In the genomic region with DNA sequence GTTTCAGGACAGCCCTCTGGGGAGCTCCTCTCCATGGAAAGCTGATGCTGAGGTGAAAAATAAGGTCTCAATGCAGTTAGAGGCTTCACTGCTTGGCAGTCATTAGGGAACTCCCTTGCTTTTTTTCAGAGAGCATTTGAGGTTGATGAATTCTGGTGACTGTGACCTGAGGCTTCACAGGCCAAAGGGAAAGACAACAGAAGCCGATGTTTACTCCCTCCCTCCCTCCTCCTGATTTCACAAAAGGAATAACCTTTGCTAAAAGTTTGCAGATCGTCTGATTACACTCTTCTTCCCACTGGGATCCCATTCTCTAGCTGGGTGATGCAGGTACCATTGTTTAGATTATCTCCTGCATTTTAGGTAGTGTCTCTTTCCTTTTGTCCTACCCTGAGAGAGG, we compare ENCODE assay signal across 24 cellular contexts.
"Had no signal": no experiment of that assay in that cellular context is flagged by ENCODE, and none has a peak within 500 bp of the region (broad histone marks: within the 10 kb centered on the region; RNA-seq: fewer than 3 reads in every experiment).

No MANE protein-coding gene starts in this region.

- H3K27me3 Mint-ChIP-seq: activated CD4-positive, alpha-beta T cell treated with anti-CD3 and anti-CD28 coated beads for 36 hours; activated CD8-positive, alpha-beta T cell treated with anti-CD3 and anti-CD28 coated beads for 36 hours; activated naive CD8-positive, alpha-beta T cell treated with anti-CD3 and anti-CD28 coated beads, Interleukin-2, amount 10 ng/mL, durations not matched to agents 7 days and 5 days had no signal

- H3K4me1 Mint-ChIP-seq: activated CD4-positive, alpha-beta T cell treated with anti-CD3 and anti-CD28 coated beads for 36 hours; activated naive CD8-positive, alpha-beta T cell treated with anti-CD3 and anti-CD28 coated beads, Interleukin-2, amount 10 ng/mL, durations not matched to agents 7 days and 5 days had no signal

- H3K4me3 ChIP-seq: adrenal gland had no signal

- H3K27ac ChIP-seq: adrenal gland, VCaP had no signal

- H3K36me3 ChIP-seq: adrenal gland had no signal

- H3K9me3 Mint-ChIP-seq: activated naive CD8-positive, alpha-beta T cell treated with anti-CD3 and anti-CD28 coated beads, Interleukin-2, amount 10 ng/mL, durations not matched to agents 7 days and 5 days had no signal

- H3K27ac Mint-ChIP-seq: activated CD4-positive, alpha-beta T cell treated with anti-CD3 and anti-CD28 coated beads for 36 hours; activated CD8-positive, alpha-beta T cell treated with anti-CD3 and anti-CD28 coated beads for 36 hours; activated naive CD8-positive, alpha-beta T cell treated with anti-CD3 and anti-CD28 coated beads, Interleukin-2, amount 10 ng/mL, durations not matched to agents 7 days and 5 days had no signal

- DNase-seq: activated CD4-positive, alpha-beta T cell treated with anti-CD3 and anti-CD28 coated beads for 36 hours; activated CD8-positive, alpha-beta memory T cell treated with anti-CD3 and anti-CD28 coated beads, Interleukin-2, amount 50 U/mL, for 4 hours; activated CD8-positive, alpha-beta T cell treated with anti-CD3 and anti-CD28 coated beads for 36 hours; activated naive CD4-positive, alpha-beta T cell treated with anti-CD3 and anti-CD28 coated beads, Interleukin-2, amount 50 U/mL, for 16 hours; activated naive CD8-positive, alpha-beta T cell treated with anti-CD3 and anti-CD28 coated beads, Interleukin-2, amount 10 ng/mL, durations not matched to agents 7 days and 5 days; activated T-cell treated with anti-CD3 and anti-CD28 coated beads, Interleukin-2, amount 50 U/mL, for 1 hour; adrenal gland; anterior cingulate cortex; cerebellar nuclear complex; Kasumi-1; KBM-7; NCI-H1105 treated with DMSO at 0.1 percent for 48 hours; NCI-H1436 treated with DMSO at 0.1 percent for 48 hours; NCI-H187; NCI-H2081; NCI-H2171 treated with DMSO at 0.1 percent for 48 hours; NCI-H446; NCI-H524; NCI-H82; SIG-M5; T-helper 2 cell; T1000 had no signal

- ATAC-seq: activated CD4-positive, alpha-beta T cell treated with anti-CD3 and anti-CD28 coated beads for 36 hours; activated CD8-positive, alpha-beta T cell treated with anti-CD3 and anti-CD28 coated beads for 36 hours had no signal

- H3K36me3 Mint-ChIP-seq: activated naive CD8-positive, alpha-beta T cell treated with anti-CD3 and anti-CD28 coated beads, Interleukin-2, amount 10 ng/mL, durations not matched to agents 7 days and 5 days had no signal

- H3K27me3 ChIP-seq: adrenal gland had no signal

- H3K4me1 ChIP-seq: adrenal gland had no signal

- FAIRE-seq: TTC549 had no signal

- H3K4me3 Mint-ChIP-seq: activated CD4-positive, alpha-beta T cell treated with anti-CD3 and anti-CD28 coated beads for 36 hours; activated CD8-positive, alpha-beta T cell treated with anti-CD3 and anti-CD28 coated beads for 36 hours; activated naive CD8-positive, alpha-beta T cell treated with anti-CD3 and anti-CD28 coated beads, Interleukin-2, amount 10 ng/mL, durations not matched to agents 7 days and 5 days had no signal
